Comparison of ENCODE assay signal across 8 cellular contexts in genomic region chr14:100383727-100384158, GRCh38. TPM values are rescaled to one million over a fixed set of nuclear protein-coding genes. Genes with fewer than 3 reads are reported as not detected.
A peak's percentile ranks its signal among the peaks of the same experiment; 100 is the strongest.
DNase-seq lines count a peak whose midpoint lies in the region; ATAC-seq and TF ChIP-seq lines count a peak whose summit lies in the region.

No MANE protein-coding gene starts in this region.

- peaks cover 1% of the 10 kb centered on the region for H3K36me3 Mint-ChIP-seq in activated naive CD8-positive, alpha-beta T cell treated with anti-CD3 and anti-CD28 coated beads, Interleukin-2, amount 10 ng/mL, durations not matched to agents 7 days and 5 days

- POLR2A ChIA-PET in activated naive CD8-positive, alpha-beta T cell treated with anti-CD3 and anti-CD28 coated beads, Interleukin-2, amount 10 ng/mL, durations not matched to agents 7 days and 5 days (lab: Charles Lee), result interaction anchor here (0.5 to 2.5 kb wide), 2 partner anchors 159 to 262 kb away, joined by 3 to 8 read pairs; no protein-coding TSS in a partner anchor

- no peaks in the 10 kb centered on the region for H3K9me3 Mint-ChIP-seq in activated naive CD8-positive, alpha-beta T cell treated with anti-CD3 and anti-CD28 coated beads, Interleukin-2, amount 10 ng/mL, durations not matched to agents 7 days and 5 days

- no peak overlapping the region for H3K27ac Mint-ChIP-seq in activated naive CD8-positive, alpha-beta T cell treated with anti-CD3 and anti-CD28 coated beads, Interleukin-2, amount 10 ng/mL, durations not matched to agents 7 days and 5 days

- H3K4me1 Mint-ChIP-seq in activated naive CD8-positive, alpha-beta T cell treated with anti-CD3 and anti-CD28 coated beads, Interleukin-2, amount 10 ng/mL, durations not matched to agents 7 days and 5 days, result peaks cover 8% of the 10 kb centered on the region

- DNase-seq in AG09319 (ENCODE audit: extremely low read depth, low read depth), result no peak
- peak; percentile 54 for DNase-seq in LHCN-M2 (ENCODE audit: low read depth)
- peak; percentile 43 for DNase-seq in SK-N-DZ (ENCODE audit: low spot score)
- DNase-seq in activated naive CD8-positive, alpha-beta T cell treated with anti-CD3 and anti-CD28 coated beads, Interleukin-2, amount 10 ng/mL, durations not matched to agents 7 days and 5 days, result peak; percentile 73
- peak; percentile 63 for DNase-seq in left cardiac atrium
- DNase-seq in sciatic nerve (ENCODE audit: low spot score), result peak; percentile 80

- H3K27me3 Mint-ChIP-seq in activated naive CD8-positive, alpha-beta T cell treated with anti-CD3 and anti-CD28 coated beads, Interleukin-2, amount 10 ng/mL, durations not matched to agents 7 days and 5 days, result no peaks in the 10 kb centered on the region

- no peak overlapping the region for H3K4me3 Mint-ChIP-seq in activated naive CD8-positive, alpha-beta T cell treated with anti-CD3 and anti-CD28 coated beads, Interleukin-2, amount 10 ng/mL, durations not matched to agents 7 days and 5 days

- ATAC-seq in GM18909 (IDR thresholded peaks at IDR 0.05; ENCODE audit: poor library complexity, unreplicated experiment) (peak; percentile 55), left cardiac atrium (peak; percentile 66 to 70), sciatic nerve (peak; percentile 66), GM18498 (IDR thresholded peaks at IDR 0.05; ENCODE audit: unreplicated experiment) (no peak)
- ATAC-seq in activated naive CD8-positive, alpha-beta T cell treated with anti-CD3 and anti-CD28 coated beads, Interleukin-2, amount 10 ng/mL, durations not matched to agents 7 days and 5 days (ENCODE audit: low read depth), result peak; percentile 82

- TF ChIP-seq CTCF in AG09319 (IDR thresholded peaks at IDR 0.05; ENCODE audit: low read depth, low read length), result peak; percentile 87

- intact Hi-C loops in left cardiac atrium (cut with DNase I) (loop anchor here (5.0 to 10.0 kb wide), 3 partner anchors 264 to 1244 kb away; no protein-coding TSS in a partner anchor), sciatic nerve (cut with DNase I) (loop anchor here (5.0 kb wide), 1 partner anchor 269 kb away; no protein-coding TSS in a partner anchor)

RNA-seq across cellular contexts. Expression of gene WDR25, which starts 7.5 kb away (rescaled TPM):
- total RNA-seq in LHCN-M2 (2014; rRNA removed) (9.7 and 16.2 TPM in 2 replicates), left cardiac atrium (1 to 10 TPM; 5.2 to 5.9 TPM), sciatic nerve (8.3 TPM)
- 12.8 TPM for polyA plus RNA-seq in LHCN-M2 (2012)
- polyA plus RNA-seq in SK-N-DZ (2014; cell fraction: cytosol; rRNA removed), result 5.9 and 6.5 TPM in 2 replicates
- 3.8 TPM in 2 replicates for polyA plus RNA-seq in SK-N-DZ (2014; cell fraction: nucleus; rRNA removed)
- 1 to 10 TPM; 6.1 to 8.4 TPM for total RNA-seq in activated naive CD8-positive, alpha-beta T cell treated with anti-CD3 and anti-CD28 coated beads, Interleukin-2, amount 10 ng/mL, durations not matched to agents 7 days and 5 days
